10 cellular contexts compared by ENCODE assay signal in the genomic region with DNA sequence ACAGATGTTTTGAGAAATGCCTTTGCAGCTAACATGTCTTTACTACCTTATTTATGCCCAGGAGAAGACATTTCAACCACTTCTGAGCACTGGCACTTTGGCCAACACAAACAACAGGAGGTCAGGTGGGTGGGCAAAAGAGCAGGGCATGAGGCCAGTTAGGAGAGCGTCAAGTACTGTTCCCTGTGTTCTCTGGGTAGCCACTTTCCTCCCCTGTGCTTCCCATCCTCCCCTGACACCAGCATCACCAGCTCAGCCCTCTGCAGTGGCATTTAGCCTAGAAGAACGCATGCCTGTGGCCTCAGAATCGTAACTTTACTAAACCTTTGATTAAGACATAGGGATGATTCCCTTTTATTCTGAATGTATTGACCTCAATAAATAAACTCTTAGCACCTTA. TPM values are rescaled to one million over a fixed set of nuclear protein-coding genes. Genes with fewer than 3 reads are reported as not detected.
DNase-seq lines count a peak whose midpoint lies in the region; ATAC-seq and TF ChIP-seq lines count a peak whose summit lies in the region.
"Had no signal": no experiment of that assay in that cellular context is flagged by ENCODE, and none has a peak within 500 bp of the region (broad histone marks: within the 10 kb centered on the region; RNA-seq: fewer than 3 reads in every experiment).

No MANE protein-coding gene starts in this region.

- no peak for ATAC-seq in effector memory CD8-positive, alpha-beta T cell (replicated peaks)
- no peak for ATAC-seq in HG03571 (IDR thresholded peaks at IDR 0.05; ENCODE audit: unreplicated experiment)

- CTCF ChIA-PET in CD8-positive, alpha-beta memory T cell (lab: Charles Lee) = interaction anchor here (1.8 to 9.3 kb wide), 5 partner anchors 15 to 164 kb away, joined by 4 to 166 read pairs (median 116); a partner anchor contains a TSS

- H2AFZ ChIP-seq in OCI-LY3 (ENCODE audit: low read depth, low read length) = no peak overlapping the region

- peak overlapping the region; percentile 93 to 99 (median 98) for H3K27ac Mint-ChIP-seq in CD8-positive, alpha-beta memory T cell
- peak overlapping the region; percentile 96 to 97 for H3K27ac Mint-ChIP-seq in effector memory CD8-positive, alpha-beta T cell

- POLR2A ChIA-PET in CD8-positive, alpha-beta memory T cell (lab: Charles Lee) = interaction anchor here (0.8 to 9.8 kb wide), 4 partner anchors 14 to 350 kb away, joined by 3 to 261 read pairs (median 72); a partner anchor contains a TSS

- no peaks in the 10 kb centered on the region for H3K9me3 ChIP-seq in CD8-positive, alpha-beta memory T cell (ENCODE audit: low read length)
- H3K9me3 ChIP-seq in OCI-LY3 (ENCODE audit: insufficient read depth, low read length) = no peaks in the 10 kb centered on the region; the same call in 1 of the 2 replicates
- no peaks in the 10 kb centered on the region for H3K9me3 ChIP-seq in sigmoid colon

- peak overlapping the region; percentile 80 for H3K4me2 ChIP-seq in OCI-LY3 (ENCODE audit: low read length)

- peak overlapping the region; percentile 68 to 94 (median 80) for H3K4me3 Mint-ChIP-seq in CD8-positive, alpha-beta memory T cell
- H3K4me3 Mint-ChIP-seq in effector memory CD8-positive, alpha-beta T cell = peak overlapping the region; percentile 79 to 82

- H3K79me2 ChIP-seq in OCI-LY3 (ENCODE audit: low read length) = no peaks in the 10 kb centered on the region

- TF ChIP-seq POLR2A in sigmoid colon (IDR thresholded peaks at IDR 0.05) = no peak

- H3K27me3 ChIP-seq in CD8-positive, alpha-beta memory T cell (ENCODE audit: insufficient read depth, low read length, poor library complexity, severe bottlenecking) = no peaks in the 10 kb centered on the region
- H3K27me3 ChIP-seq in OCI-LY3 (ENCODE audit: low read depth, low read length) (no peaks in the 10 kb centered on the region), sigmoid colon (no peaks in the 10 kb centered on the region)

- H3K4me1 Mint-ChIP-seq in CD8-positive, alpha-beta memory T cell = peaks cover 89 to 98% (median 96%) of the 10 kb centered on the region in 3 donors
- H3K4me1 Mint-ChIP-seq in effector memory CD8-positive, alpha-beta T cell (ENCODE audit: low read depth in 2 of 2) = peaks cover 70 to 72% of the 10 kb centered on the region in 2 donors

- H4K20me1 ChIP-seq in OCI-LY3 (ENCODE audit: insufficient read depth, low read length) = no peaks in the 10 kb centered on the region

- peak overlapping the region; percentile 13 for H3K27ac ChIP-seq in CD8-positive, alpha-beta memory T cell (ENCODE audit: low read depth, low read length)
- H3K27ac ChIP-seq in OCI-LY3 (ENCODE audit: low read length) (peak overlapping the region; percentile 84), sigmoid colon (peak overlapping the region; percentile 40 to 95 (median 90))

- WGBS in sigmoid colon, 2 donors = 38 to 63% methylated on average over 3 of the region's 3 CpGs

- H3K4me3 ChIP-seq in CD8-positive, alpha-beta memory T cell (ENCODE audit: low read length) = peak overlapping the region; percentile 46
- 0 out of 2 replicates have a peak overlapping the region, but pooled peaks have one; percentile 73 for H3K4me3 ChIP-seq in OCI-LY3 (ENCODE audit: low read length)
- no peak overlapping the region for H3K4me3 ChIP-seq in sigmoid colon

- TF ChIP-seq EP300 in sigmoid colon (IDR thresholded peaks at IDR 0.05) = no peak

- H3K36me3 Mint-ChIP-seq in CD8-positive, alpha-beta memory T cell = peaks cover 0 to 1% (median 0%) of the 10 kb centered on the region in 3 donors
- peaks cover 22% of the 10 kb centered on the region for H3K36me3 Mint-ChIP-seq in effector memory CD8-positive, alpha-beta T cell (ENCODE audit: insufficient read depth)

- intact Hi-C loops in sigmoid colon (cut with DNase I) = no loop called here

- peaks cover 97% of the 10 kb centered on the region for H3K4me1 ChIP-seq in CD8-positive, alpha-beta memory T cell (ENCODE audit: insufficient read depth, low read length)
- H3K4me1 ChIP-seq in OCI-LY3 (ENCODE audit: low read length) = peaks cover 81% of the 10 kb centered on the region
- peaks cover 0 to 58% (median 44%) of the 10 kb centered on the region in 4 donors for H3K4me1 ChIP-seq in sigmoid colon

- no peak for DNase-seq in CD8-positive, alpha-beta memory T cell
- DNase-seq in effector memory CD8-positive, alpha-beta T cell = no peak
- peak; percentile 61 for DNase-seq in sigmoid colon
- no peak for DNase-seq in SHP77 treated with DMSO at 0.1 percent for 48 hours (lab: John Stamatoyannopoulos, UW)
- no peak for DNase-seq in epidermal melanocyte (ENCODE audit: insufficient read length, low spot score)
- DNase-seq in NCI-H1436 treated with DMSO at 0.1 percent for 48 hours (lab: John Stamatoyannopoulos, UW) = no peak
- DNase-seq: amniotic stem cell, GOT3 had no signal

- peaks cover 0 to 3% of the 10 kb centered on the region in 2 donors for H3K27me3 Mint-ChIP-seq in CD8-positive, alpha-beta memory T cell
- no peaks in the 10 kb centered on the region for H3K27me3 Mint-ChIP-seq in effector memory CD8-positive, alpha-beta T cell

- TF ChIP-seq CTCF in OCI-LY3 (IDR thresholded peaks at IDR 0.05; ENCODE audit: low read depth, low read length) (no peak), sigmoid colon (IDR thresholded peaks at IDR 0.05) (no peak)

- H3K9me3 Mint-ChIP-seq in CD8-positive, alpha-beta memory T cell = no peaks in the 10 kb centered on the region
- no peaks in the 10 kb centered on the region for H3K9me3 Mint-ChIP-seq in effector memory CD8-positive, alpha-beta T cell

- H3K9ac ChIP-seq in OCI-LY3 (ENCODE audit: low read length) = peak overlapping the region; percentile 74; the same call in 1 of the 2 replicates

- H3K36me3 ChIP-seq in CD8-positive, alpha-beta memory T cell (ENCODE audit: insufficient read depth, low read length) = no peaks in the 10 kb centered on the region
- H3K36me3 ChIP-seq in OCI-LY3 (replicated peaks; ENCODE audit: low read depth, low read length) (no peaks in the 10 kb centered on the region), sigmoid colon (no peaks in the 10 kb centered on the region)

RNA-seq across cellular contexts. Expression of a gene that starts 18.3 kb away (rescaled TPM):
- total RNA-seq in CD8-positive, alpha-beta memory T cell = 100 to 1,000 TPM in 1 of 2 experiments, 10 to 100 TPM in 1; 97.8 to 102 TPM
- 138 TPM for polyA plus RNA-seq in CD8-positive, alpha-beta memory T cell
- 100 to 1,000 TPM in 3 of 4 donors, 10 to 100 TPM in 1; 66.0 to 397 (median 180) TPM for total RNA-seq in sigmoid colon
- 10 to 100 TPM; 37.2 to 81.0 (median 63.7) TPM for polyA plus RNA-seq in sigmoid colon

RNA-seq across cellular contexts. Expression of a gene that starts 27.3 kb away (rescaled TPM):
- 1 to 10 TPM in 1 of 2 experiments, under 1 TPM in 1; 0.51 to 1.2 TPM for total RNA-seq in CD8-positive, alpha-beta memory T cell
- polyA plus RNA-seq in CD8-positive, alpha-beta memory T cell = not detected
- 10 to 100 TPM; 32.9 to 64.5 (median 40.4) TPM for total RNA-seq in sigmoid colon
- polyA plus RNA-seq in sigmoid colon = 10 to 100 TPM in 2 of 3 donors, 1 to 10 TPM in 1; 9.5 to 30.6 (median 17.5) TPM

Comparison
In these comparisons a context has a peak if more than half of its experiments do, and no peak if none do; other contexts are left out.
1. H3K27ac ChIP-seq: peak in every context shown above with its lines; median percentile 90 in sigmoid colon; 84 in OCI-LY3; 13 in CD8-positive, alpha-beta memory T cell.
2. H3K4me3 ChIP-seq: peak in CD8-positive, alpha-beta memory T cell (single experiment) and OCI-LY3 (single experiment); none in sigmoid colon (0 of 4).
3. RNA of a gene that starts 27.3 kb away (total RNA-seq): 32.9 to 64.5 TPM in sigmoid colon; 0.51 to 1.2 TPM in CD8-positive, alpha-beta memory T cell; every median in the first group is over 10 times any median in the second.